8 cellular contexts compared by ENCODE assay signal in genomic region chr20:44609511-44610312, GRCh38.
DNase-seq lines count a peak whose midpoint lies in the region; ATAC-seq lines count a peak whose summit lies in the region.

No MANE protein-coding gene starts in this region.

- peaks cover 25% of the 10 kb centered on the region for H3K36me3 Mint-ChIP-seq in memory B cell

- no peaks in the 10 kb centered on the region for H3K9me3 Mint-ChIP-seq in memory B cell

- peak; percentile 87 for DNase-seq in AG08396 (ENCODE audit: low spot score)
- DNase-seq in HPDE6-E6E7 (ENCODE audit: extremely low spot score): peak; percentile 99
- peak; percentile 93 for DNase-seq in NCI-H82 (lab: John Stamatoyannopoulos, UW)
- DNase-seq in activated CD8-positive, alpha-beta memory T cell treated with anti-CD3 and anti-CD28 coated beads for 1 hour (ENCODE audit: extremely low read depth in 1 of 2, low read depth in 1 of 2): peak; percentile 59 to 77
- DNase-seq in effector CD4-positive, alpha-beta T cell: peak; percentile 75
- peak; percentile 84 to 90 for DNase-seq in memory B cell (ENCODE audit: low spot score in 2 of 2)
- DNase-seq in stimulated activated CD8-positive, alpha-beta memory T cell treated with anti-CD3 and anti-CD28 coated beads, Interleukin-12 subunit alpha, Interleukin-12 subunit beta, amount 100 ng/mL, for 1 hour (ENCODE audit: low read depth): peak; percentile 78

- no peaks in the 10 kb centered on the region for H3K27me3 Mint-ChIP-seq in memory B cell

- H3K27ac Mint-ChIP-seq in memory B cell: peak overlapping the region; percentile 93

- peak overlapping the region; percentile 75 for H3K4me3 Mint-ChIP-seq in memory B cell

- H3K4me1 Mint-ChIP-seq in memory B cell: peaks cover 28% of the 10 kb centered on the region

- ATAC-seq in GM18909 (IDR thresholded peaks at IDR 0.05; ENCODE audit: poor library complexity, unreplicated experiment) (peak; percentile 89), memory B cell (ENCODE audit: low read depth) (peak; percentile 91)

Comparison
In these comparisons a context has a peak if more than half of its experiments do, and no peak if none do; other contexts are left out.
1. Peak in every context shown above with its lines: DNase-seq and ATAC-seq.